ENCODE assay signal across 8 cellular contexts in the genomic region with DNA sequence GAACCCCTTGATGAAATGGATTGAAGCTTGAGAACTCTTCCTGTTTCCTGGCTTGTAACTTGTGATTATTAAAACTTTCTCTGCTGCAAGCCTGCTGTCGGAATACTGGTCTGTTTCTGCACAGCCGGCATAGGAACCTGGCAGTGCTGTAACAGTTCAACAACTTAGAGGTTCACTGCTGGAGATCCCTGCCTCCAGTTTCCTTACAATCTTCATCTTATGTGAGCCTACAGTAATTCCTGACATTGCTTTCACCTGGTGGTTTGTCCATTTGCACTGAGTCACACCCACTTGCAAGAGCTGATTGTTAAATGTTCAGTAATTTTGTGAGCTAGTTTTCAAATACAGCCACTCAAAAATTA. TPM values are rescaled to one million over a fixed set of nuclear protein-coding genes. Genes with fewer than 3 reads are reported as not detected.
DNase-seq lines count a peak whose midpoint lies in the region; ATAC-seq, FAIRE-seq and TF ChIP-seq lines count a peak whose summit lies in the region.

No MANE protein-coding gene starts in this region.

- no peak for FAIRE-seq in urothelium cell line (lab: Jason Lieb, UNC)

- no peaks in the 10 kb centered on the region for H3K9me3 Mint-ChIP-seq in activated CD8-positive, alpha-beta memory T cell treated with anti-CD3 and anti-CD28 coated beads, Interleukin-2, amount 10 ng/mL, durations not matched to agents 7 days and 5 days (ENCODE audit: low read depth)
- no peaks in the 10 kb centered on the region for H3K9me3 Mint-ChIP-seq in activated CD4-positive, alpha-beta memory T cell treated with anti-CD3 and anti-CD28 coated beads, Interleukin-2, amount 10 ng/mL, durations not matched to agents 7 days and 5 days

- no peaks in the 10 kb centered on the region for H3K27me3 ChIP-seq in thyroid gland

- intact Hi-C loops in thyroid gland (cut with DNase I) = loop anchor here (10.0 kb wide), 1 partner anchor 143 kb away; no protein-coding TSS in a partner anchor

- peaks cover 13 to 22% of the 10 kb centered on the region in 2 donors for H3K4me1 ChIP-seq in thyroid gland

- H3K36me3 Mint-ChIP-seq in activated CD8-positive, alpha-beta memory T cell treated with anti-CD3 and anti-CD28 coated beads, Interleukin-2, amount 10 ng/mL, durations not matched to agents 7 days and 5 days = peaks cover 40% of the 10 kb centered on the region
- H3K36me3 Mint-ChIP-seq in activated CD4-positive, alpha-beta memory T cell treated with anti-CD3 and anti-CD28 coated beads, Interleukin-2, amount 10 ng/mL, durations not matched to agents 7 days and 5 days (ENCODE audit: low read depth) = peaks cover 52% of the 10 kb centered on the region

- H3K36me3 ChIP-seq in thyroid gland = no peaks in the 10 kb centered on the region

- POLR2A ChIA-PET in activated CD4-positive, alpha-beta memory T cell treated with anti-CD3 and anti-CD28 coated beads, Interleukin-2, amount 10 ng/mL, durations not matched to agents 7 days and 5 days (lab: Charles Lee) = interaction anchor here (0.7 to 5.2 kb wide), 14 partner anchors 8 to 693 kb away, joined by 3 to 144 read pairs (median 4); a partner anchor contains a TSS

- H3K4me3 Mint-ChIP-seq in activated CD8-positive, alpha-beta memory T cell treated with anti-CD3 and anti-CD28 coated beads, Interleukin-2, amount 10 ng/mL, durations not matched to agents 7 days and 5 days = peak overlapping the region; percentile 83
- peak overlapping the region; percentile 93 for H3K4me3 Mint-ChIP-seq in activated CD4-positive, alpha-beta memory T cell treated with anti-CD3 and anti-CD28 coated beads, Interleukin-2, amount 10 ng/mL, durations not matched to agents 7 days and 5 days

- WGBS in thyroid gland, 2 donors = 21 to 29% methylated on average over 2 of the region's 2 CpGs

- no peak for ATAC-seq in activated CD8-positive, alpha-beta memory T cell treated with anti-CD3 and anti-CD28 coated beads, Interleukin-2, amount 10 ng/mL, durations not matched to agents 7 days and 5 days
- no peak for ATAC-seq in HG03342 (IDR thresholded peaks at IDR 0.05; ENCODE audit: unreplicated experiment)

- no peaks in the 10 kb centered on the region for H3K9me3 ChIP-seq in thyroid gland

- no peak for DNase-seq in activated CD8-positive, alpha-beta memory T cell treated with anti-CD3 and anti-CD28 coated beads, Interleukin-2, amount 10 ng/mL, durations not matched to agents 7 days and 5 days
- DNase-seq in activated CD8-positive, alpha-beta memory T cell treated with anti-CD3 and anti-CD28 coated beads, Interleukin-2, amount 50 U/mL, for 4 hours = no peak
- DNase-seq in activated CD4-positive, alpha-beta memory T cell treated with anti-CD3 and anti-CD28 coated beads, Interleukin-2, amount 10 ng/mL, durations not matched to agents 7 days and 5 days = no peak
- DNase-seq in islet precursor cell (peak; percentile 78), thyroid gland (peak in 1 of 2 donors; percentile 6), NCI-H146 (lab: John Stamatoyannopoulos, UW) (no peak), urothelium cell line (ENCODE audit: low spot score) (no peak)

- peak overlapping the region; percentile 90 for H3K27ac Mint-ChIP-seq in activated CD8-positive, alpha-beta memory T cell treated with anti-CD3 and anti-CD28 coated beads, Interleukin-2, amount 10 ng/mL, durations not matched to agents 7 days and 5 days
- peak overlapping the region; percentile 93 for H3K27ac Mint-ChIP-seq in activated CD4-positive, alpha-beta memory T cell treated with anti-CD3 and anti-CD28 coated beads, Interleukin-2, amount 10 ng/mL, durations not matched to agents 7 days and 5 days

- peak overlapping the region in 2 of 3 donors; percentile 10 to 79 for H3K4me3 ChIP-seq in thyroid gland (replicated peaks in 1 of 3)

- TF ChIP-seq POLR2A in thyroid gland (IDR thresholded peaks at IDR 0.05) = no peak

- H3K27ac ChIP-seq in thyroid gland = peak overlapping the region in 1 of 3 donors; percentile 90

- no peak for TF ChIP-seq CTCF in thyroid gland (IDR thresholded peaks at IDR 0.05)

- CTCF ChIA-PET in activated CD8-positive, alpha-beta memory T cell treated with anti-CD3 and anti-CD28 coated beads, Interleukin-2, amount 10 ng/mL, durations not matched to agents 7 days and 5 days (lab: Charles Lee) = interaction anchor here (0.6 to 4.2 kb wide), 6 partner anchors 18 to 359 kb away, joined by 3 to 30 read pairs (median 6); a partner anchor contains a TSS
- CTCF ChIA-PET in activated CD4-positive, alpha-beta memory T cell treated with anti-CD3 and anti-CD28 coated beads, Interleukin-2, amount 10 ng/mL, durations not matched to agents 7 days and 5 days (lab: Charles Lee) = interaction anchor here (1.0 to 5.8 kb wide), 7 partner anchors 17 to 207 kb away, joined by 3 to 48 read pairs (median 7); a partner anchor contains a TSS

- no peaks in the 10 kb centered on the region for H3K27me3 Mint-ChIP-seq in activated CD8-positive, alpha-beta memory T cell treated with anti-CD3 and anti-CD28 coated beads, Interleukin-2, amount 10 ng/mL, durations not matched to agents 7 days and 5 days
- H3K27me3 Mint-ChIP-seq in activated CD4-positive, alpha-beta memory T cell treated with anti-CD3 and anti-CD28 coated beads, Interleukin-2, amount 10 ng/mL, durations not matched to agents 7 days and 5 days = no peaks in the 10 kb centered on the region

- H3K4me1 Mint-ChIP-seq in activated CD8-positive, alpha-beta memory T cell treated with anti-CD3 and anti-CD28 coated beads, Interleukin-2, amount 10 ng/mL, durations not matched to agents 7 days and 5 days = peaks cover 42% of the 10 kb centered on the region
- peaks cover 45% of the 10 kb centered on the region for H3K4me1 Mint-ChIP-seq in activated CD4-positive, alpha-beta memory T cell treated with anti-CD3 and anti-CD28 coated beads, Interleukin-2, amount 10 ng/mL, durations not matched to agents 7 days and 5 days

RNA-seq across cellular contexts. Expression of a gene that starts 1.3 kb away (rescaled TPM):
- total RNA-seq in activated CD8-positive, alpha-beta memory T cell treated with anti-CD3 and anti-CD28 coated beads, Interleukin-2, amount 10 ng/mL, durations not matched to agents 7 days and 5 days = 10 to 100 TPM; 12.9 TPM
- 10 to 100 TPM; 15.1 to 15.2 TPM for total RNA-seq in activated CD4-positive, alpha-beta memory T cell treated with anti-CD3 and anti-CD28 coated beads, Interleukin-2, amount 10 ng/mL, durations not matched to agents 7 days and 5 days
- 10 to 100 TPM in 3 of 4 donors, 1 to 10 TPM in 1; 9.2 to 22.3 (median 13.5) TPM for total RNA-seq in thyroid gland
